In genomic region chr16:1980770-1981087, GRCh38 we compare ENCODE assay signal across 1 cellular context.
TF ChIP-seq lines count a peak whose summit lies in the region.

No MANE protein-coding gene starts in this region.

TF ChIP-seq in HepG2, 621 proteins besides CTCF, POLR2A, EP300 and RAD21:
- TF ChIP-seq JDP2 (CRISPR knock-in tag; IDR thresholded peaks at IDR 0.05; ENCODE audit: borderline replicate concordance) (no peak), AGO1 (IDR thresholded peaks at IDR 0.05; ENCODE audit: low read depth, low read length, poor library complexity, severe bottlenecking) (peak; percentile 84), ZBTB33 (CRISPR knock-in tag; IDR thresholded peaks at IDR 0.05) (peak; percentile 28; the same call in 1 of the 2 replicates), AGO2 (optimal IDR thresholded peaks at IDR 0.05; ENCODE audit: low read depth, low read length) (peak; percentile 82)
TF ChIP-seq in HepG2: peak in this region for 3.
